Comparison of ENCODE assay signal across 1 cellular context in the genomic region with DNA sequence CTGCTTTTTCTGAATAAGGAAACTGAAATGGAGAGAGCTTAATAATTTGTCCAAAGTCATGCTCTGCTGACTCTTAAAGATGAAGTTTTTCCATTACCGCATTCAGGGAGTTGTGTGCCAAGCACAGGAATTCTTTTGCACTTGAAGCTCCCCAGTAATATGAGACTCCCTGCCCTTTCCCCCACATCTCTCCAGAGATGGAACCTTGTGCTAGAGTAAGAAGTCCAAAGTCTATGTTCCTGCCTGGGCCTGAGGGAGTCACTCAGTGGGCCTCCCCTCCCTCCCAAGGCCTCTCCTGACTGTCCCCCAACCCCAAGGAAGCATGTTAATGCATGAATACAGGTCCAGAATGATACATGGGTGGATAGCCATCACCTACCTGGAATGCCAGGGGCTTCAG.
TF ChIP-seq lines count a peak whose summit lies in the region.

No MANE protein-coding gene starts in this region.

TF ChIP-seq in HepG2, 621 proteins besides CTCF, POLR2A, EP300 and RAD21 (continued from another document):
- TF ChIP-seq SMARCE1 (IDR thresholded peaks at IDR 0.05; ENCODE audit: borderline replicate concordance): no peak
- TF ChIP-seq, protein P1, sequence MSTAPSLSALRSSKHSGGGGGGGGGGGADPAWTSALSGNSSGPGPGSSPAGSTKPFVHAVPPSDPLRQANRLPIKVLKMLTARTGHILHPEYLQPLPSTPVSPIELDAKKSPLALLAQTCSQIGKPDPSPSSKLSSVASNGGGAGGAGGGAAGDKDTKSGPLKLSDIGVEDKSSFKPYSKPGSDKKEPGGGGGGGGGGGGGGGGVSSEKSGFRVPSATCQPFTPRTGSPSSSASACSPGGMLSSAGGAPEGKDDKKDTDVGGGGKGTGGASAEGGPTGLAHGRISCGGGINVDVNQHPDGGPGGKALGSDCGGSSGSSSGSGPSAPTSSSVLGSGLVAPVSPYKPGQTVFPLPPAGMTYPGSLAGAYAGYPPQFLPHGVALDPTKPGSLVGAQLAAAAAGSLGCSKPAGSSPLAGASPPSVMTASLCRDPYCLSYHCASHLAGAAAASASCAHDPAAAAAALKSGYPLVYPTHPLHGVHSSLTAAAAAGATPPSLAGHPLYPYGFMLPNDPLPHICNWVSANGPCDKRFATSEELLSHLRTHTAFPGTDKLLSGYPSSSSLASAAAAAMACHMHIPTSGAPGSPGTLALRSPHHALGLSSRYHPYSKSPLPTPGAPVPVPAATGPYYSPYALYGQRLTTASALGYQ (CRISPR knock-in tag; IDR thresholded peaks at IDR 0.05): no peak
- no peak for TF ChIP-seq CHCHD3 (CRISPR knock-in tag; IDR thresholded peaks at IDR 0.05)
- no peak for TF ChIP-seq ZNF121 (CRISPR knock-in tag; IDR thresholded peaks at IDR 0.05)
- peak; percentile 85 for TF ChIP-seq RXRB (CRISPR knock-in tag; IDR thresholded peaks at IDR 0.05; ENCODE audit: borderline replicate concordance)
- TF ChIP-seq SUZ12 (IDR thresholded peaks at IDR 0.05; ENCODE audit: low read depth, low read length): no peak
- TF ChIP-seq HNF4G (IDR thresholded peaks at IDR 0.05; ENCODE audit: borderline replicate concordance, low read depth, low read length): 0 out of 2 replicates have a peak, but pooled peaks have one; percentile 10
- TF ChIP-seq HNF4G (CRISPR knock-in tag; IDR thresholded peaks at IDR 0.05; ENCODE audit: borderline replicate concordance, low read depth): no peak
- TF ChIP-seq YEATS2 (CRISPR knock-in tag; IDR thresholded peaks at IDR 0.05; ENCODE audit: borderline replicate concordance): no peak
- TF ChIP-seq TBX2 (CRISPR knock-in tag; IDR thresholded peaks at IDR 0.05; ENCODE audit: borderline replicate concordance): no peak
- TF ChIP-seq KDM4B (CRISPR knock-in tag; IDR thresholded peaks at IDR 0.05): no peak
- no peak for TF ChIP-seq ZNF883 (CRISPR knock-in tag; IDR thresholded peaks at IDR 0.05; ENCODE audit: not compliant biosample characterization)
- 0 out of 2 replicates have a peak, but pooled peaks have one; percentile 10 for TF ChIP-seq GATAD2A (CRISPR knock-in tag; IDR thresholded peaks at IDR 0.05)
- no peak for TF ChIP-seq ZNF674 (CRISPR knock-in tag; IDR thresholded peaks at IDR 0.05; ENCODE audit: low read depth)
- TF ChIP-seq, protein P2, sequence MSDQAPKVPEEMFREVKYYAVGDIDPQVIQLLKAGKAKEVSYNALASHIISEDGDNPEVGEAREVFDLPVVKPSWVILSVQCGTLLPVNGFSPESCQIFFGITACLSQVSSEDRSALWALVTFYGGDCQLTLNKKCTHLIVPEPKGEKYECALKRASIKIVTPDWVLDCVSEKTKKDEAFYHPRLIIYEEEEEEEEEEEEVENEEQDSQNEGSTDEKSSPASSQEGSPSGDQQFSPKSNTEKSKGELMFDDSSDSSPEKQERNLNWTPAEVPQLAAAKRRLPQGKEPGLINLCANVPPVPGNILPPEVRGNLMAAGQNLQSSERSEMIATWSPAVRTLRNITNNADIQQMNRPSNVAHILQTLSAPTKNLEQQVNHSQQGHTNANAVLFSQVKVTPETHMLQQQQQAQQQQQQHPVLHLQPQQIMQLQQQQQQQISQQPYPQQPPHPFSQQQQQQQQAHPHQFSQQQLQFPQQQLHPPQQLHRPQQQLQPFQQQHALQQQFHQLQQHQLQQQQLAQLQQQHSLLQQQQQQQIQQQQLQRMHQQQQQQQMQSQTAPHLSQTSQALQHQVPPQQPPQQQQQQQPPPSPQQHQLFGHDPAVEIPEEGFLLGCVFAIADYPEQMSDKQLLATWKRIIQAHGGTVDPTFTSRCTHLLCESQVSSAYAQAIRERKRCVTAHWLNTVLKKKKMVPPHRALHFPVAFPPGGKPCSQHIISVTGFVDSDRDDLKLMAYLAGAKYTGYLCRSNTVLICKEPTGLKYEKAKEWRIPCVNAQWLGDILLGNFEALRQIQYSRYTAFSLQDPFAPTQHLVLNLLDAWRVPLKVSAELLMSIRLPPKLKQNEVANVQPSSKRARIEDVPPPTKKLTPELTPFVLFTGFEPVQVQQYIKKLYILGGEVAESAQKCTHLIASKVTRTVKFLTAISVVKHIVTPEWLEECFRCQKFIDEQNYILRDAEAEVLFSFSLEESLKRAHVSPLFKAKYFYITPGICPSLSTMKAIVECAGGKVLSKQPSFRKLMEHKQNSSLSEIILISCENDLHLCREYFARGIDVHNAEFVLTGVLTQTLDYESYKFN (CRISPR knock-in tag; conservative IDR thresholded peaks at IDR 0.05): 0 out of 2 replicates have a peak, but pooled peaks have one; percentile 17
- TF ChIP-seq ZNF644 (CRISPR knock-in tag; IDR thresholded peaks at IDR 0.05; ENCODE audit: low read depth): 0 out of 2 replicates have a peak, but pooled peaks have one; percentile 31
- no peak for TF ChIP-seq AGO2 (optimal IDR thresholded peaks at IDR 0.05; ENCODE audit: low read depth, low read length)
- TF ChIP-seq, protein P3, sequence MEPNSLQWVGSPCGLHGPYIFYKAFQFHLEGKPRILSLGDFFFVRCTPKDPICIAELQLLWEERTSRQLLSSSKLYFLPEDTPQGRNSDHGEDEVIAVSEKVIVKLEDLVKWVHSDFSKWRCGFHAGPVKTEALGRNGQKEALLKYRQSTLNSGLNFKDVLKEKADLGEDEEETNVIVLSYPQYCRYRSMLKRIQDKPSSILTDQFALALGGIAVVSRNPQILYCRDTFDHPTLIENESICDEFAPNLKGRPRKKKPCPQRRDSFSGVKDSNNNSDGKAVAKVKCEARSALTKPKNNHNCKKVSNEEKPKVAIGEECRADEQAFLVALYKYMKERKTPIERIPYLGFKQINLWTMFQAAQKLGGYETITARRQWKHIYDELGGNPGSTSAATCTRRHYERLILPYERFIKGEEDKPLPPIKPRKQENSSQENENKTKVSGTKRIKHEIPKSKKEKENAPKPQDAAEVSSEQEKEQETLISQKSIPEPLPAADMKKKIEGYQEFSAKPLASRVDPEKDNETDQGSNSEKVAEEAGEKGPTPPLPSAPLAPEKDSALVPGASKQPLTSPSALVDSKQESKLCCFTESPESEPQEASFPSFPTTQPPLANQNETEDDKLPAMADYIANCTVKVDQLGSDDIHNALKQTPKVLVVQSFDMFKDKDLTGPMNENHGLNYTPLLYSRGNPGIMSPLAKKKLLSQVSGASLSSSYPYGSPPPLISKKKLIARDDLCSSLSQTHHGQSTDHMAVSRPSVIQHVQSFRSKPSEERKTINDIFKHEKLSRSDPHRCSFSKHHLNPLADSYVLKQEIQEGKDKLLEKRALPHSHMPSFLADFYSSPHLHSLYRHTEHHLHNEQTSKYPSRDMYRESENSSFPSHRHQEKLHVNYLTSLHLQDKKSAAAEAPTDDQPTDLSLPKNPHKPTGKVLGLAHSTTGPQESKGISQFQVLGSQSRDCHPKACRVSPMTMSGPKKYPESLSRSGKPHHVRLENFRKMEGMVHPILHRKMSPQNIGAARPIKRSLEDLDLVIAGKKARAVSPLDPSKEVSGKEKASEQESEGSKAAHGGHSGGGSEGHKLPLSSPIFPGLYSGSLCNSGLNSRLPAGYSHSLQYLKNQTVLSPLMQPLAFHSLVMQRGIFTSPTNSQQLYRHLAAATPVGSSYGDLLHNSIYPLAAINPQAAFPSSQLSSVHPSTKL (CRISPR knock-in tag; IDR thresholded peaks at IDR 0.05): peak; percentile 56
